Comparison of ENCODE assay signal across 28 cellular contexts in genomic region chr2:32002406-32002805, GRCh38.
"Had no signal": no experiment of that assay in that cellular context is flagged by ENCODE, and none has a peak within 500 bp of the region (broad histone marks: within the 10 kb centered on the region; RNA-seq: fewer than 3 reads in every experiment).

No MANE protein-coding gene starts in this region.

- H3K4me3 ChIP-seq: ascending aorta, K562, SJCRH30, SK-N-MC had no signal

- H3K9me3 ChIP-seq: ascending aorta, SJCRH30 had no signal

- H3K4me1 ChIP-seq: SJCRH30 had no signal

- H3K27ac Mint-ChIP-seq: activated CD4-positive, alpha-beta T cell treated with anti-CD3 and anti-CD28 coated beads, Interleukin-2, amount 10 ng/mL, durations not matched to agents 24 days and 14 days; activated CD8-positive, alpha-beta T cell treated with anti-CD3 and anti-CD28 coated beads for 36 hours; activated naive CD4-positive, alpha-beta T cell treated with anti-CD3 and anti-CD28 coated beads, Interleukin-2, amount 50 U/mL, for 24 hours; activated naive CD8-positive, alpha-beta T cell treated with anti-CD3 and anti-CD28 coated beads, Interleukin-2, amount 10 ng/mL, durations not matched to agents 7 days and 5 days; activated T-cell treated with anti-CD3 and anti-CD28 coated beads, Interleukin-2, amount 50 U/mL, for 72 hours; activated T-helper 17 cell treated with anti-CD3 and anti-CD28 coated beads, Interleukin-2, amount 50 U/mL, for 72 hours had no signal

- H3K4me3 Mint-ChIP-seq: activated CD4-positive, alpha-beta T cell treated with anti-CD3 and anti-CD28 coated beads, Interleukin-2, amount 10 ng/mL, durations not matched to agents 24 days and 14 days; activated CD8-positive, alpha-beta T cell treated with anti-CD3 and anti-CD28 coated beads for 36 hours; activated naive CD4-positive, alpha-beta T cell treated with anti-CD3 and anti-CD28 coated beads, Interleukin-2, amount 50 U/mL, for 24 hours; activated naive CD8-positive, alpha-beta T cell treated with anti-CD3 and anti-CD28 coated beads, Interleukin-2, amount 10 ng/mL, durations not matched to agents 7 days and 5 days; activated T-cell treated with anti-CD3 and anti-CD28 coated beads, Interleukin-2, amount 50 U/mL, for 72 hours; activated T-helper 17 cell treated with anti-CD3 and anti-CD28 coated beads, Interleukin-2, amount 50 U/mL, for 72 hours had no signal

- H3K27me3 Mint-ChIP-seq: activated CD4-positive, alpha-beta T cell treated with anti-CD3 and anti-CD28 coated beads, Interleukin-2, amount 10 ng/mL, durations not matched to agents 24 days and 14 days; activated CD8-positive, alpha-beta T cell treated with anti-CD3 and anti-CD28 coated beads for 36 hours; activated naive CD4-positive, alpha-beta T cell treated with anti-CD3 and anti-CD28 coated beads, Interleukin-2, amount 50 U/mL, for 24 hours; activated naive CD8-positive, alpha-beta T cell treated with anti-CD3 and anti-CD28 coated beads, Interleukin-2, amount 10 ng/mL, durations not matched to agents 7 days and 5 days; activated T-helper 17 cell treated with anti-CD3 and anti-CD28 coated beads, Interleukin-2, amount 50 U/mL, for 72 hours had no signal

- H3K27ac ChIP-seq: ascending aorta, SJCRH30, SK-N-MC had no signal

- DNase-seq: activated CD4-positive, alpha-beta T cell treated with anti-CD3 and anti-CD28 coated beads, Interleukin-2, amount 10 ng/mL, durations not matched to agents 24 days and 14 days; activated CD4-positive, alpha-beta T cell treated with anti-CD3 and anti-CD28 coated beads, Interleukin-2, amount 50 U/mL, for 4 hours; activated CD8-positive, alpha-beta T cell treated with anti-CD3 and anti-CD28 coated beads for 36 hours; activated gamma-delta T cell; activated naive CD4-positive, alpha-beta T cell treated with Interleukin-2 at 50 U/mL for 16 hours; activated naive CD8-positive, alpha-beta T cell treated with anti-CD3 and anti-CD28 coated beads, Interleukin-2, amount 10 ng/mL, durations not matched to agents 7 days and 5 days; activated T-cell treated with anti-CD3 and anti-CD28 coated beads, Interleukin-2, amount 50 U/mL, for 1 hour; activated T-cell treated with anti-CD3 and anti-CD28 coated beads, Interleukin-2, amount 50 U/mL, for 72 hours; amygdala; caudate nucleus; cerebellar nuclear complex; NCI-H1105; NCI-H1436; NCI-H1694; NCI-H1930; NCI-H2081 treated with DMSO at 0.1 percent for 48 hours; NCI-H226; NCI-H446 treated with DMSO at 0.1 percent for 48 hours; NCI-H524; NCI-H69; NCI-H82; SHP77; SJCRH30 had no signal

- H3K9me3 Mint-ChIP-seq: activated CD4-positive, alpha-beta T cell treated with anti-CD3 and anti-CD28 coated beads, Interleukin-2, amount 10 ng/mL, durations not matched to agents 24 days and 14 days; activated CD8-positive, alpha-beta T cell treated with anti-CD3 and anti-CD28 coated beads for 36 hours; activated naive CD4-positive, alpha-beta T cell treated with anti-CD3 and anti-CD28 coated beads, Interleukin-2, amount 50 U/mL, for 24 hours; activated naive CD8-positive, alpha-beta T cell treated with anti-CD3 and anti-CD28 coated beads, Interleukin-2, amount 10 ng/mL, durations not matched to agents 7 days and 5 days; activated T-cell treated with anti-CD3 and anti-CD28 coated beads, Interleukin-2, amount 50 U/mL, for 72 hours; activated T-helper 17 cell treated with anti-CD3 and anti-CD28 coated beads, Interleukin-2, amount 50 U/mL, for 72 hours had no signal

- H3K27me3 ChIP-seq: ascending aorta, SJCRH30 had no signal

- H3K36me3 ChIP-seq: ascending aorta had no signal

- ATAC-seq: activated CD8-positive, alpha-beta T cell treated with anti-CD3 and anti-CD28 coated beads for 36 hours; activated T-cell treated with anti-CD3 and anti-CD28 coated beads, Interleukin-2, amount 50 U/mL, for 72 hours; activated T-helper 17 cell treated with anti-CD3 and anti-CD28 coated beads, Interleukin-2, amount 50 U/mL, for 72 hours; K562 had no signal

- FAIRE-seq: K562 had no signal
